In genomic region chr7:100873599-100874299, GRCh38 we compare ENCODE assay signal across 8 cellular contexts. TPM values are rescaled to one million over a fixed set of nuclear protein-coding genes. Genes with fewer than 3 reads are reported as not detected.
DNase-seq lines count a peak whose midpoint lies in the region; ATAC-seq and TF ChIP-seq lines count a peak whose summit lies in the region.

No MANE protein-coding gene starts in this region.

- peaks cover 3 to 37% (median 6%) of the 10 kb centered on the region in 3 donors for H3K36me3 Mint-ChIP-seq in naive thymus-derived CD8-positive, alpha-beta T cell

- peak overlapping the region; percentile 96 for H2BK5ac ChIP-seq in IMR-90 (ENCODE audit: low read depth, low read length, poor library complexity, severe bottlenecking)

- peak overlapping the region; percentile 84 for H3K27ac ChIP-seq in ACC112 (ENCODE audit: low read depth, low read length)
- peak overlapping the region; percentile 99 for H3K27ac ChIP-seq in IMR-90 (ENCODE audit: insufficient read depth, low read length)

- no peak for TF ChIP-seq RAD21 in IMR-90 (IDR thresholded peaks at IDR 0.05; ENCODE audit: low read length)

- peaks cover 12 to 43% (median 40%) of the 10 kb centered on the region in 4 donors for H3K4me1 Mint-ChIP-seq in naive thymus-derived CD8-positive, alpha-beta T cell

- ATAC-seq in IMR-90 (ENCODE audit: low read depth): no peak
- ATAC-seq in naive thymus-derived CD8-positive, alpha-beta T cell: no peak

- H3K9me1 ChIP-seq in IMR-90 (ENCODE audit: insufficient read depth, low read length): peaks cover 5% of the 10 kb centered on the region; the same call in 1 of the 2 replicates

- peak overlapping the region; percentile 99 for H2AK5ac ChIP-seq in IMR-90 (ENCODE audit: low read depth, low read length)

- H3K14ac ChIP-seq in IMR-90 (replicated peaks; ENCODE audit: low read depth, low read length): no peak overlapping the region

- H3K27me3 Mint-ChIP-seq in naive thymus-derived CD8-positive, alpha-beta T cell: peaks cover 0 to 3% (median 0%) of the 10 kb centered on the region in 5 donors

- peak overlapping the region; percentile 96 to 99 (median 98) for H3K27ac Mint-ChIP-seq in naive thymus-derived CD8-positive, alpha-beta T cell

- in situ Hi-C loops in IMR-90 (cut with MboI; ENCODE audit: low sequenced_read_pairs): loop anchor here (25.0 kb wide), 2 partner anchors 286 to 411 kb away; partner anchors contain the start of genes FBXO24, LRCH4 and SPACDR

- H3K4me1 ChIP-seq in ACC112 (ENCODE audit: control insufficient read depth, insufficient read depth, low read length, unreplicated experiment): peaks cover 24% of the 10 kb centered on the region
- H3K4me1 ChIP-seq in IMR-90 (ENCODE audit: control insufficient read depth, insufficient read depth, low read length): peaks cover 11% of the 10 kb centered on the region

- intact Hi-C loops in IMR-90 (cut with micrococcal nuclease): no loop called here

- peaks cover 50% of the 10 kb centered on the region for H3K79me2 ChIP-seq in ACC112 (ENCODE audit: control insufficient read depth, insufficient read depth, low read length, unreplicated experiment)

- dilution Hi-C loops in IMR-90 (cut with HindIII; ENCODE audit: low sequenced_read_pairs, unreplicated experiment): no loop called here

- CTCF ChIA-PET in IMR-90 (lab: Yijun Ruan, JAX): no interaction called here

- H4K91ac ChIP-seq in IMR-90 (ENCODE audit: insufficient read depth, low read depth, low read length): no peak overlapping the region

- H2AK9ac ChIP-seq in IMR-90 (replicated peaks; ENCODE audit: low read depth, low read length, poor library complexity): peak overlapping the region; percentile 95

- peak overlapping the region; percentile 93 for H3K4ac ChIP-seq in IMR-90 (ENCODE audit: low read depth, low read length)

- no peak overlapping the region for H2BK20ac ChIP-seq in IMR-90 (ENCODE audit: low read depth, low read length)

- no peak for TF ChIP-seq POLR2A in IMR-90 (IDR thresholded peaks at IDR 0.05; ENCODE audit: low read depth, low read length)

- H2BK120ac ChIP-seq in IMR-90 (ENCODE audit: low read depth, low read length): no peak overlapping the region

- H3K23ac ChIP-seq in IMR-90 (ENCODE audit: low read depth, low read length): peak overlapping the region; percentile 9; the same call in 1 of the 2 replicates

- peak overlapping the region; percentile 95 to 99 (median 98) for H3K4me3 Mint-ChIP-seq in naive thymus-derived CD8-positive, alpha-beta T cell

- peaks cover 11 to 48% of the 10 kb centered on the region in 2 experiments for H3K79me1 ChIP-seq in IMR-90 (ENCODE audit: low read depth in 1 of 2, low read length in 2 of 2)

- no peak overlapping the region for H3K18ac ChIP-seq in IMR-90 (ENCODE audit: low read depth, low read length)

- peaks cover 31% of the 10 kb centered on the region for H4K20me1 ChIP-seq in IMR-90 (ENCODE audit: insufficient read depth, low read length)

- H2AFZ ChIP-seq in ACC112 (ENCODE audit: low read length, unreplicated experiment) (no peak overlapping the region), IMR-90 (replicated peaks; ENCODE audit: low read length, poor library complexity) (no peak overlapping the region)

- TF ChIP-seq CTCF in IMR-90 (conservative IDR thresholded peaks at IDR 0.05; ENCODE audit: low read depth, low read length) (no peak), cardiac fibroblast (IDR thresholded peaks at IDR 0.05; ENCODE audit: low read depth, low read length) (no peak)

- no peaks in the 10 kb centered on the region for H3K9me3 ChIP-seq in IMR-90 (ENCODE audit: control insufficient read depth, insufficient read depth, low read length)

- no TSS peak for BruUV-seq in IMR-90 (replicated peaks; lab: Mats Ljungman, UMichigan)

- H3K27me3 ChIP-seq in ACC112 (ENCODE audit: insufficient read depth, low read length) (no peaks in the 10 kb centered on the region), IMR-90 (ENCODE audit: control insufficient read depth, insufficient read depth, low read length) (no peaks in the 10 kb centered on the region)

- H3K36me3 ChIP-seq in ACC112 (ENCODE audit: insufficient read depth, low read length) (peaks cover 25% of the 10 kb centered on the region; the same call in 1 of the 2 replicates), IMR-90 (ENCODE audit: control insufficient read depth, insufficient read depth, low read length) (peaks cover 44% of the 10 kb centered on the region)

- POLR2A ChIA-PET in IMR-90 (lab: Charles Lee; ENCODE audit: unreplicated experiment): no interaction called here
- POLR2A ChIA-PET in naive thymus-derived CD8-positive, alpha-beta T cell (lab: Charles Lee): interaction anchor here (1.5 to 7.2 kb wide), 4 partner anchors 10 to 21 kb away, joined by 5 to 165 read pairs (median 26); partner anchors contain the start of genes SLC12A9 and UFSP1

- 100% methylated on average over 1 of the region's 10 CpGs; no CpG with 5 or more reads in 1 of the 2 experiments for WGBS in IMR-90 (ENCODE audit: extremely low coverage in 2 of 2, insufficient read length in 1 of 2), 2 experiments

- H3K4me2 ChIP-seq in IMR-90 (ENCODE audit: low read depth, low read length): peak overlapping the region; percentile 87; the same call in 1 of the 2 replicates

- peak overlapping the region; percentile 97 for H4K5ac ChIP-seq in IMR-90 (ENCODE audit: low read depth, low read length)

- H3K9ac ChIP-seq in IMR-90 (ENCODE audit: low read depth, low read length): no peak overlapping the region

- H3K9me3 Mint-ChIP-seq in naive thymus-derived CD8-positive, alpha-beta T cell: no peaks in the 10 kb centered on the region

- no peak overlapping the region for H3K56ac ChIP-seq in IMR-90 (ENCODE audit: extremely low read depth, insufficient read depth, low read length)

- peak overlapping the region; percentile 93 for H3K4me3 ChIP-seq in ACC112 (ENCODE audit: low read depth, low read length)
- H3K4me3 ChIP-seq in IMR-90 (ENCODE audit: insufficient read depth, low read depth, low read length): no peak overlapping the region
- peak overlapping the region; percentile 89 to 95 for H3K4me3 ChIP-seq in cardiac fibroblast (replicated peaks in 1 of 2; ENCODE audit: low read depth in 2 of 2, low read length in 2 of 2)

- peak overlapping the region; percentile 97 to 99 for H4K8ac ChIP-seq in IMR-90 (ENCODE audit: low read depth in 2 of 2, low read length in 2 of 2)

- no peak overlapping the region for H2BK15ac ChIP-seq in IMR-90 (ENCODE audit: low read depth, low read length)

- no peak for DNase-seq in IMR-90
- DNase-seq in cardiac fibroblast (ENCODE audit: low read depth in 2 of 2): no peak
- DNase-seq in naive thymus-derived CD8-positive, alpha-beta T cell: no peak
- no peak for DNase-seq in SKM-1 (lab: John Stamatoyannopoulos, UW; ENCODE audit: unreplicated experiment)
- no peak for DNase-seq in NCI-H446 treated with DMSO at 0.1 percent for 48 hours (lab: John Stamatoyannopoulos, UW)
- no peak for DNase-seq in midbrain (lab: John Stamatoyannopoulos, UW)
- DNase-seq in middle frontal gyrus (ENCODE audit: extremely low spot score, low spot score): no peak

TF ChIP-seq in IMR-90, 13 proteins besides CTCF, POLR2A, EP300 and RAD21 (continues in another document):
- TF ChIP-seq MAFK (IDR thresholded peaks at IDR 0.05; ENCODE audit: low read depth, low read length) (no peak), NFE2L2 (IDR thresholded peaks at IDR 0.05; ENCODE audit: low read depth, low read length) (no peak), CHD1 (IDR thresholded peaks at IDR 0.05; ENCODE audit: low read depth, low read length) (no peak), SMC3 (IDR thresholded peaks at IDR 0.05; ENCODE audit: low read depth, low read length) (no peak), USF2 (IDR thresholded peaks at IDR 0.05; ENCODE audit: low read depth, low read length) (no peak), FOS (IDR thresholded peaks at IDR 0.05; ENCODE audit: low read depth, low read length) (no peak)

RNA-seq across cellular contexts. Expression of gene SRRT, which starts 1.2 kb away (rescaled TPM):
- 41.4 and 45.3 TPM in 2 replicates for total RNA-seq in IMR-90 (2012; rRNA removed)
- polyA plus RNA-seq in IMR-90 (2012; rRNA removed): 89.5 and 93.5 TPM in 2 replicates
- 44.1 and 48.9 TPM in 2 replicates for polyA plus RNA-seq in IMR-90 (2012; cell fraction: cytosol; rRNA removed)
- polyA plus RNA-seq in IMR-90 (2012; cell fraction: nucleus; rRNA removed; ENCODE audit: low replicate concordance): 362 and 444 TPM in 2 replicates
- total RNA-seq in naive thymus-derived CD8-positive, alpha-beta T cell: 100 to 1,000 TPM; 263 to 267 TPM
- polyA plus RNA-seq in naive thymus-derived CD8-positive, alpha-beta T cell: 10 to 100 TPM; 51.1 to 69.4 (median 63.2) TPM

RNA-seq across cellular contexts. Expression of gene TRIP6, which starts 6.6 kb away (rescaled TPM):
- 36.4 and 39.2 TPM in 2 replicates for total RNA-seq in IMR-90 (2012; rRNA removed)
- polyA plus RNA-seq in IMR-90 (2012; rRNA removed): 72.3 and 89.0 TPM in 2 replicates
- polyA plus RNA-seq in IMR-90 (2012; cell fraction: cytosol; rRNA removed): 76.7 and 146 TPM in 2 replicates
- polyA plus RNA-seq in IMR-90 (2012; cell fraction: nucleus; rRNA removed; ENCODE audit: low replicate concordance): 158 and 235 TPM in 2 replicates
- total RNA-seq in naive thymus-derived CD8-positive, alpha-beta T cell: 10 to 100 TPM; 14.3 to 16.2 TPM
- polyA plus RNA-seq in naive thymus-derived CD8-positive, alpha-beta T cell: 1 to 10 TPM; 3.4 to 6.0 (median 4.9) TPM

RNA-seq across cellular contexts. Expression of gene UFSP1, which starts 15.8 kb away (rescaled TPM):
- total RNA-seq in IMR-90 (2012; rRNA removed): 0.28 and 0.36 TPM in 2 replicates
- polyA plus RNA-seq in IMR-90 (2012; rRNA removed): 1.0 TPM in 2 replicates
- 2.0 and 2.5 TPM in 2 replicates for polyA plus RNA-seq in IMR-90 (2012; cell fraction: cytosol; rRNA removed)
- polyA plus RNA-seq in IMR-90 (2012; cell fraction: nucleus; rRNA removed; ENCODE audit: low replicate concordance): 0.70 and 3.1 TPM in 2 replicates
- total RNA-seq in naive thymus-derived CD8-positive, alpha-beta T cell: 10 to 100 TPM in 1 of 2 experiments, 1 to 10 TPM in 1; 6.5 to 10.9 TPM
- 1 to 10 TPM; 1.1 to 2.7 (median 1.7) TPM for polyA plus RNA-seq in naive thymus-derived CD8-positive, alpha-beta T cell

RNA-seq across cellular contexts. Expression of gene SLC12A9, which starts 21.2 kb away (rescaled TPM):
- 3.3 and 4.5 TPM in 2 replicates for total RNA-seq in IMR-90 (2012; rRNA removed)
- 16.2 and 17.7 TPM in 2 replicates for polyA plus RNA-seq in IMR-90 (2012; rRNA removed)
- 11.9 and 20.8 TPM in 2 replicates for polyA plus RNA-seq in IMR-90 (2012; cell fraction: cytosol; rRNA removed)
- polyA plus RNA-seq in IMR-90 (2012; cell fraction: nucleus; rRNA removed; ENCODE audit: low replicate concordance): 49.4 and 99.1 TPM in 2 replicates
- total RNA-seq in naive thymus-derived CD8-positive, alpha-beta T cell: 10 to 100 TPM; 66.9 to 74.7 TPM
- polyA plus RNA-seq in naive thymus-derived CD8-positive, alpha-beta T cell: 1 to 10 TPM; 6.8 to 9.4 (median 8.0) TPM

RNA-seq across cellular contexts. Expression of gene ACHE, which starts 21.9 kb away (rescaled TPM):
- total RNA-seq in IMR-90 (2012; rRNA removed): not detected in 2 replicates
- polyA plus RNA-seq in IMR-90 (2012; rRNA removed): 0.41 and 0.65 TPM in 2 replicates
- 0.25 and 0.48 TPM in 2 replicates for polyA plus RNA-seq in IMR-90 (2012; cell fraction: cytosol; rRNA removed)
- 1.6 and 4.6 TPM in 2 replicates for polyA plus RNA-seq in IMR-90 (2012; cell fraction: nucleus; rRNA removed; ENCODE audit: low replicate concordance)
- under 1 TPM; 0.19 to 0.52 TPM for total RNA-seq in naive thymus-derived CD8-positive, alpha-beta T cell
- not detected for polyA plus RNA-seq in naive thymus-derived CD8-positive, alpha-beta T cell
